5 cellular contexts compared by ENCODE assay signal in genomic region chr12:96064966-96065365, GRCh38.
"Had no signal": no experiment of that assay in that cellular context is flagged by ENCODE, and none has a peak within 500 bp of the region (broad histone marks: within the 10 kb centered on the region; RNA-seq: fewer than 3 reads in every experiment).

No MANE protein-coding gene starts in this region.

- H3K4me3 ChIP-seq: GM23338, K562 had no signal

- H3K9me3 Mint-ChIP-seq: GM23338 had no signal

- H3K4me3 Mint-ChIP-seq: GM23338, H9 had no signal

- DNase-seq: H9, HCEC 1CT, IMR-90 had no signal

- ATAC-seq: GM23338, K562 had no signal

- H3K27ac Mint-ChIP-seq: GM23338, H9 had no signal
